ENCODE assay signal across 15 cellular contexts in the genomic region with DNA sequence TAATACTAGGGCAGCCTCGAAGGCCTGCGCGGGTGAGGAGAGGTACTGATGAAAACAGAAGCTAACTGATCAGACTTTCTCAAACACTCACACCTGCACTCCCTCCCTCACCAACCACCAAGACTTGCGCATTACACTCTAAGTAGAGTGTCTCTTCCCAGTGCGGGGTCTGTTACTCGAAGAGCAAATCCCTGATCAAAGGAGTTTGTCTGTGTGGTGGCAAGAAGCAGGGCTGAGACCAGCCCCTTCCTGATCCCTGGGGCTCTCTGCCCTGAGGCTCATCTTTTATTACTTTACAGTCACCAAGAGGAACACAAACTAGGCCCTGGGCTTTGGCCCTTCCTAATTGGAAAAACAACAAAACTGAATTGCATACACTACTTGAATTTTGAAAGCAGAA. TPM values are rescaled to one million over a fixed set of nuclear protein-coding genes. Genes with fewer than 3 reads are reported as not detected.
DNase-seq lines count a peak whose midpoint lies in the region; ATAC-seq and TF ChIP-seq lines count a peak whose summit lies in the region.
"Had no signal": no experiment of that assay in that cellular context is flagged by ENCODE, and none has a peak within 500 bp of the region (broad histone marks: within the 10 kb centered on the region; RNA-seq: fewer than 3 reads in every experiment).

No MANE protein-coding gene starts in this region.

- CTCF ChIA-PET in mammary epithelial cell (lab: Charles Lee; ENCODE audit: low non-redundant PET) = no interaction called here

- TF ChIP-seq EP300 in suprapubic skin (IDR thresholded peaks at IDR 0.05) = no peak

- no peaks in the 10 kb centered on the region for H3K9me2 ChIP-seq in Karpas-422 (replicated peaks; ENCODE audit: insufficient read depth, low read length)

- H3K27ac ChIP-seq in mammary epithelial cell (ENCODE audit: insufficient read depth, low read depth, low read length) (no peak overlapping the region), breast epithelium (no peak overlapping the region), endodermal cell (ENCODE audit: low read depth, low read length) (no peak overlapping the region), suprapubic skin (peak overlapping the region; percentile 53), prostate gland (no peak overlapping the region), Karpas-422 (ENCODE audit: low read length) (no peak overlapping the region)
- H3K27ac ChIP-seq: C4-2B, PC-9 had no signal

- dilution Hi-C loops in mammary epithelial cell (cut with HindIII; ENCODE audit: low sequenced_read_pairs) = no loop called here

- H3K36me3 ChIP-seq in mammary epithelial cell (ENCODE audit: insufficient read depth, low read length) (no peaks in the 10 kb centered on the region), breast epithelium (no peaks in the 10 kb centered on the region), endodermal cell (ENCODE audit: control insufficient read depth, insufficient read depth, low read length) (no peaks in the 10 kb centered on the region), suprapubic skin (no peaks in the 10 kb centered on the region), prostate gland (no peaks in the 10 kb centered on the region), Karpas-422 (ENCODE audit: insufficient read depth, low read length) (no peaks in the 10 kb centered on the region)

- H2AFZ ChIP-seq in mammary epithelial cell (ENCODE audit: low read depth, low read length) = peak overlapping the region; percentile 24
- no peak overlapping the region for H2AFZ ChIP-seq in Karpas-422 (ENCODE audit: low read length)
- H2AFZ ChIP-seq: PC-9 had no signal

- no peak for TF ChIP-seq CTCF in mammary epithelial cell (conservative IDR thresholded peaks at IDR 0.05 in 1 of 2, IDR thresholded peaks at IDR 0.05 in 1 of 2; ENCODE audit: extremely low read depth in 1 of 2, insufficient read depth in 1 of 2, low read depth in 1 of 2, low read length in 2 of 2)
- no peak for TF ChIP-seq CTCF in breast epithelium (IDR thresholded peaks at IDR 0.05)
- TF ChIP-seq CTCF in endodermal cell (conservative IDR thresholded peaks at IDR 0.05) = no peak
- no peak for TF ChIP-seq CTCF in nephron progenitor cell (IDR thresholded peaks at IDR 0.05)
- TF ChIP-seq CTCF in suprapubic skin (IDR thresholded peaks at IDR 0.05) = no peak
- TF ChIP-seq CTCF in prostate gland (IDR thresholded peaks at IDR 0.05) = no peak

- ATAC-seq in stimulated activated naive B cell treated with anti-CD40 and anti-IgM and Interleukin-4, amounts not matched to agents 10 μg/mL and 1 μg/mL and 100 μg/mL, for 72 hours (replicated peaks) = no peak

- TF ChIP-seq POLR2A in breast epithelium (IDR thresholded peaks at IDR 0.05) (no peak), suprapubic skin (IDR thresholded peaks at IDR 0.05) (no peak), prostate gland (IDR thresholded peaks at IDR 0.05) (no peak)

- no peaks in the 10 kb centered on the region for H3K27me3 ChIP-seq in mammary epithelial cell (ENCODE audit: insufficient read depth, low read length)
- H3K27me3 ChIP-seq in breast epithelium = no peaks in the 10 kb centered on the region
- no peaks in the 10 kb centered on the region for H3K27me3 ChIP-seq in endodermal cell (ENCODE audit: control insufficient read depth, insufficient read depth, low read length, poor library complexity, severe bottlenecking)
- no peaks in the 10 kb centered on the region for H3K27me3 ChIP-seq in suprapubic skin
- no peaks in the 10 kb centered on the region for H3K27me3 ChIP-seq in prostate gland (replicated peaks; ENCODE audit: insufficient read depth)
- H3K27me3 ChIP-seq in Karpas-422 (ENCODE audit: low read length) = no peaks in the 10 kb centered on the region

- no peak overlapping the region for H3K4me3 ChIP-seq in mammary epithelial cell (replicated peaks in 1 of 3; ENCODE audit: insufficient read depth in 1 of 3, low read depth in 2 of 3, low read length in 3 of 3)
- no peak overlapping the region for H3K4me3 ChIP-seq in breast epithelium
- H3K4me3 ChIP-seq in endodermal cell (ENCODE audit: low read length) = no peak overlapping the region
- no peak overlapping the region for H3K4me3 ChIP-seq in suprapubic skin
- no peak overlapping the region for H3K4me3 ChIP-seq in prostate gland
- H3K4me3 ChIP-seq in Karpas-422 (ENCODE audit: low read length) = no peak overlapping the region
- H3K4me3 ChIP-seq: PC-9 had no signal

- peaks cover 5% of the 10 kb centered on the region for H3K27me3 Mint-ChIP-seq in endodermal cell (ENCODE audit: insufficient read depth)
- H3K27me3 Mint-ChIP-seq in nephron progenitor cell (ENCODE audit: low read depth, poor library complexity) = no peaks in the 10 kb centered on the region
- peaks cover 19 to 24% of the 10 kb centered on the region in 2 donors for H3K27me3 Mint-ChIP-seq in stimulated activated naive B cell treated with anti-CD40 and anti-IgM and Interleukin-4, amounts not matched to agents 10 μg/mL and 1 μg/mL and 100 μg/mL, for 72 hours

- H3K9me3 ChIP-seq in mammary epithelial cell (replicated peaks; ENCODE audit: insufficient read depth, low read length) = no peaks in the 10 kb centered on the region
- H3K9me3 ChIP-seq in breast epithelium = no peaks in the 10 kb centered on the region
- H3K9me3 ChIP-seq in endodermal cell (ENCODE audit: control insufficient read depth, low read length) = no peaks in the 10 kb centered on the region
- no peaks in the 10 kb centered on the region for H3K9me3 ChIP-seq in suprapubic skin
- H3K9me3 ChIP-seq in prostate gland = no peaks in the 10 kb centered on the region
- H3K9me3 ChIP-seq in Karpas-422 (ENCODE audit: low read length) = no peaks in the 10 kb centered on the region

- H3K4me1 Mint-ChIP-seq in endodermal cell (no peaks in the 10 kb centered on the region), nephron progenitor cell (peaks cover 22% of the 10 kb centered on the region)
- no peaks in the 10 kb centered on the region for H3K4me1 Mint-ChIP-seq in stimulated activated naive B cell treated with anti-CD40 and anti-IgM and Interleukin-4, amounts not matched to agents 10 μg/mL and 1 μg/mL and 100 μg/mL, for 72 hours

- BruUV-seq in mammary epithelial cell (replicated peaks; lab: Mats Ljungman, UMichigan) = no TSS peak

- H3K9me3 Mint-ChIP-seq in endodermal cell (no peaks in the 10 kb centered on the region), nephron progenitor cell (peaks cover 4% of the 10 kb centered on the region)
- peaks cover 0 to 2% of the 10 kb centered on the region in 2 donors for H3K9me3 Mint-ChIP-seq in stimulated activated naive B cell treated with anti-CD40 and anti-IgM and Interleukin-4, amounts not matched to agents 10 μg/mL and 1 μg/mL and 100 μg/mL, for 72 hours

- H3K4me3 Mint-ChIP-seq in endodermal cell (no peak overlapping the region), nephron progenitor cell (no peak overlapping the region)
- H3K4me3 Mint-ChIP-seq in stimulated activated naive B cell treated with anti-CD40 and anti-IgM and Interleukin-4, amounts not matched to agents 10 μg/mL and 1 μg/mL and 100 μg/mL, for 72 hours = no peak overlapping the region

- intact Hi-C loops in mammary epithelial cell (cut with micrococcal nuclease) (no loop called here), breast epithelium (cut with DNase I; ENCODE audit: low total_unique reads) (no loop called here), prostate gland (cut with DNase I) (no loop called here)

- H4K20me1 ChIP-seq in mammary epithelial cell (ENCODE audit: insufficient read depth, low read length) = no peaks in the 10 kb centered on the region
- no peaks in the 10 kb centered on the region for H4K20me1 ChIP-seq in Karpas-422 (ENCODE audit: insufficient read depth, low read depth, low read length)

- no peaks in the 10 kb centered on the region for H3K36me3 Mint-ChIP-seq in endodermal cell (ENCODE audit: low read depth)
- no peaks in the 10 kb centered on the region for H3K36me3 Mint-ChIP-seq in nephron progenitor cell (ENCODE audit: low read depth)
- H3K36me3 Mint-ChIP-seq in stimulated activated naive B cell treated with anti-CD40 and anti-IgM and Interleukin-4, amounts not matched to agents 10 μg/mL and 1 μg/mL and 100 μg/mL, for 72 hours = no peaks in the 10 kb centered on the region

- H3K79me2 ChIP-seq in mammary epithelial cell (ENCODE audit: insufficient read depth, low read length) (no peaks in the 10 kb centered on the region), Karpas-422 (ENCODE audit: low read length) (no peaks in the 10 kb centered on the region)

- DNase-seq in mammary epithelial cell = no peak
- DNase-seq in breast epithelium (ENCODE audit: low spot score in 2 of 2) = no peak
- peak; percentile 44 for DNase-seq in endodermal cell
- DNase-seq in nephron progenitor cell = no peak
- no peak for DNase-seq in suprapubic skin (ENCODE audit: low spot score in 2 of 2)
- DNase-seq in prostate gland (ENCODE audit: low spot score) = no peak
- DNase-seq in Karpas-422 = no peak
- DNase-seq in stimulated activated naive B cell treated with anti-CD40 and anti-IgM and Interleukin-4, amounts not matched to agents 10 μg/mL and 1 μg/mL and 100 μg/mL, for 72 hours = no peak
- DNase-seq: DMS153, NCI-H1417, NCI-H2081, NCI-H226, NCI-H69, PC-9 had no signal

- H3K4me2 ChIP-seq in mammary epithelial cell (ENCODE audit: insufficient read depth, low read depth, low read length) = no peak overlapping the region
- H3K4me2 ChIP-seq in Karpas-422 (ENCODE audit: low read depth, low read length, poor library complexity, severe bottlenecking) = no peak overlapping the region
- H3K4me2 ChIP-seq: PC-9 had no signal

- H3K9ac ChIP-seq in mammary epithelial cell (ENCODE audit: insufficient read depth, low read length) (no peak overlapping the region), endodermal cell (ENCODE audit: extremely low read depth, low read length, poor library complexity, severe bottlenecking) (no peak overlapping the region), Karpas-422 (ENCODE audit: low read length) (no peak overlapping the region)

- H3K4me1 ChIP-seq in mammary epithelial cell (ENCODE audit: insufficient read depth, low read length) (peaks cover 10% of the 10 kb centered on the region), breast epithelium (no peaks in the 10 kb centered on the region), endodermal cell (ENCODE audit: control insufficient read depth, insufficient read depth, low read length) (no peaks in the 10 kb centered on the region), suprapubic skin (peaks cover 24% of the 10 kb centered on the region), prostate gland (replicated peaks) (no peaks in the 10 kb centered on the region), Karpas-422 (ENCODE audit: low read length) (no peaks in the 10 kb centered on the region)

- in situ Hi-C loops in mammary epithelial cell (cut with MboI; ENCODE audit: low sequenced_read_pairs in 2 of 2) = no loop called here

- WGBS in mammary epithelial cell (ENCODE audit: low coverage, missing lambda C conversion rate) = 76% methylated on average over 6 of the region's 6 CpGs
- 77 to 100% methylated on average over 1 to 6 of the region's 6 CpGs for WGBS in endodermal cell (ENCODE audit: insufficient coverage in 1 of 2, insufficient read length in 1 of 2), 2 experiments
- 79% methylated on average over 6 of the region's 6 CpGs for WGBS in suprapubic skin
- 76% methylated on average over 6 of the region's 6 CpGs for WGBS in prostate gland

- H3K27ac Mint-ChIP-seq in endodermal cell (no peak overlapping the region), nephron progenitor cell (peak overlapping the region; percentile 83)
- H3K27ac Mint-ChIP-seq in stimulated activated naive B cell treated with anti-CD40 and anti-IgM and Interleukin-4, amounts not matched to agents 10 μg/mL and 1 μg/mL and 100 μg/mL, for 72 hours = no peak overlapping the region

RNA-seq across cellular contexts. Expression of gene TSNAX, which starts 19.5 kb away (rescaled TPM):
- total RNA-seq in mammary epithelial cell (10 to 100 TPM; 30.8 to 35.8 TPM), breast epithelium (10 to 100 TPM; 26.9 to 35.6 (median 28.2) TPM), endodermal cell (10 to 100 TPM; 38.3 to 45.6 TPM), suprapubic skin (10 to 100 TPM; 18.8 to 36.4 (median 25.4) TPM), prostate gland (10 to 100 TPM; 23.5 to 41.2 TPM)
- 22.8 TPM for polyA plus RNA-seq in mammary epithelial cell
- 10.3 TPM for polyA minus RNA-seq in mammary epithelial cell
- polyA plus RNA-seq in endodermal cell (2013, experiment 1 of 2) = 35.3 TPM
- 34.2 TPM for polyA plus RNA-seq in endodermal cell (2013, experiment 2 of 2)
- 29.0 and 45.4 TPM in 2 replicates for total RNA-seq in Karpas-422 (2014; rRNA removed; shearing (Covaris generic); ENCODE audit: low replicate concordance)
